Comparison of ENCODE assay signal across 31 cellular contexts in genomic region chr18:57328665-57329064, GRCh38. TPM values are rescaled to one million over a fixed set of nuclear protein-coding genes. Genes with fewer than 3 reads are reported as not detected.
"Had no signal": no experiment of that assay in that cellular context is flagged by ENCODE, and none has a peak within 500 bp of the region (broad histone marks: within the 10 kb centered on the region; RNA-seq: fewer than 3 reads in every experiment).

No MANE protein-coding gene starts in this region.

- H3K4me3 Mint-ChIP-seq: stimulated activated effector memory CD8-positive, alpha-beta T cell treated with anti-CD3 and anti-CD28 coated beads, Interleukin-12 subunit alpha, Interleukin-12 subunit beta, amount 100 ng/mL, for 72 hours; stimulated activated memory B cell treated with anti-CD40 and anti-IgM and Interleukin-4, amounts not matched to agents 10 μg/mL and 1 μg/mL and 100 μg/mL, for 72 hours; stimulated activated naive B cell treated with anti-CD40 and anti-IgM and Interleukin-4, amounts not matched to agents 10 μg/mL and 1 μg/mL and 100 μg/mL, for 72 hours; stimulated activated naive CD8-positive, alpha-beta T cell treated with anti-CD3 and anti-CD28 coated beads, Interleukin-15, amount 100 ng/mL, for 72 hours; stimulated activated naive CD8-positive, alpha-beta T cell treated with anti-CD3 and anti-CD28 coated beads, Interleukin-15, Interleukin-2, amounts not matched to agents 100 ng/mL and 50 ng/mL, for 24 hours; type B pancreatic cell had no signal

- H3K9me3 Mint-ChIP-seq: type B pancreatic cell had no signal

- H3K27me3 ChIP-seq: stomach, suprapubic skin, testis, thyroid gland, tibial artery, tibial nerve, transverse colon, upper lobe of left lung, upper lobe of right lung, uterus, vagina had no signal

- H3K9me3 ChIP-seq: stomach, suprapubic skin, testis, thoracic aorta, thyroid gland, tibial artery, tibial nerve, transverse colon, upper lobe of left lung, upper lobe of right lung, uterus, vagina had no signal

- H3K4me1 Mint-ChIP-seq: stimulated activated effector memory CD8-positive, alpha-beta T cell treated with anti-CD3 and anti-CD28 coated beads, Interleukin-12 subunit alpha, Interleukin-12 subunit beta, amount 100 ng/mL, for 72 hours; stimulated activated memory B cell treated with anti-CD40 and anti-IgM and Interleukin-4, amounts not matched to agents 10 μg/mL and 1 μg/mL and 100 μg/mL, for 72 hours; stimulated activated naive B cell treated with anti-CD40 and anti-IgM and Interleukin-4, amounts not matched to agents 10 μg/mL and 1 μg/mL and 100 μg/mL, for 72 hours; stimulated activated naive CD8-positive, alpha-beta T cell treated with anti-CD3 and anti-CD28 coated beads, Interleukin-15, amount 100 ng/mL, for 72 hours had no signal

- H3K27ac ChIP-seq: stomach, suprapubic skin, testis, thoracic aorta, thyroid gland, tibial artery, tibial nerve, transverse colon, upper lobe of left lung, upper lobe of right lung, uterus, vagina had no signal

- H3K36me3 ChIP-seq: stomach, suprapubic skin, thoracic aorta, thyroid gland, tibial artery, tibial nerve, transverse colon, upper lobe of left lung, upper lobe of right lung, uterus, vagina had no signal

- ATAC-seq: stimulated activated effector memory CD8-positive, alpha-beta T cell treated with anti-CD3 and anti-CD28 coated beads, Interleukin-12 subunit alpha, Interleukin-12 subunit beta, amount 100 ng/mL, for 72 hours; stimulated activated memory B cell treated with anti-CD40 and anti-IgM and Interleukin-4, amounts not matched to agents 10 μg/mL and 1 μg/mL and 100 μg/mL, for 72 hours; stimulated activated naive B cell treated with anti-CD40 and anti-IgM and Interleukin-4, amounts not matched to agents 10 μg/mL and 1 μg/mL and 100 μg/mL, for 72 hours; stimulated activated naive CD8-positive, alpha-beta T cell treated with anti-CD3 and anti-CD28 coated beads, Interleukin-15, amount 100 ng/mL, for 72 hours; stimulated activated naive CD8-positive, alpha-beta T cell treated with anti-CD3 and anti-CD28 coated beads, Interleukin-15, Interleukin-2, amounts not matched to agents 100 U/mL and 50 U/mL, for 24 hours; upper lobe of right lung had no signal

- FAIRE-seq: urothelium cell line had no signal

- H3K36me3 Mint-ChIP-seq: stimulated activated effector memory CD8-positive, alpha-beta T cell treated with anti-CD3 and anti-CD28 coated beads, Interleukin-12 subunit alpha, Interleukin-12 subunit beta, amount 100 ng/mL, for 72 hours; stimulated activated memory B cell treated with anti-CD40 and anti-IgM and Interleukin-4, amounts not matched to agents 10 μg/mL and 1 μg/mL and 100 μg/mL, for 72 hours; stimulated activated naive B cell treated with anti-CD40 and anti-IgM and Interleukin-4, amounts not matched to agents 10 μg/mL and 1 μg/mL and 100 μg/mL, for 72 hours; type B pancreatic cell had no signal

- DNase-seq: stimulated activated CD4-positive, alpha-beta T cell treated with anti-CD3 and anti-CD28 coated beads, Interleukin-2, amount 100 ng/mL, for 48 hours; stimulated activated CD4-positive, alpha-beta T cell treated with anti-CD3 and anti-CD28 coated beads, Interleukin-4, amount 100 ng/mL, for 1 hour; stimulated activated CD4-positive, alpha-beta T cell treated with anti-CD3 and anti-CD28 coated beads, Interleukin-4, amount 100 ng/mL, for 24 hours; stimulated activated CD4-positive, alpha-beta T cell treated with anti-CD3 and anti-CD28 coated beads, Interleukin-4, amount 100 ng/mL, for 4 hours; stimulated activated CD8-positive, alpha-beta memory T cell treated with anti-CD3 and anti-CD28 coated beads, Interleukin-4, amount 100 ng/mL, for 48 hours; stimulated activated naive B cell treated with anti-CD40 and anti-IgM and Interleukin-4, amounts not matched to agents 10 μg/mL and 1 μg/mL and 100 μg/mL, for 72 hours; stimulated activated naive CD4-positive, alpha-beta T cell; stimulated activated naive CD4-positive, alpha-beta T cell treated with Interleukin-2 at 50 U/mL for 16 hours; stimulated activated naive CD8-positive, alpha-beta T cell treated with anti-CD3 and anti-CD28 coated beads, Interleukin-15, amount 100 ng/mL, for 72 hours; stimulated activated naive CD8-positive, alpha-beta T cell treated with anti-CD3 and anti-CD28 coated beads, Interleukin-15, Interleukin-2, amounts not matched to agents 100 U/mL and 50 U/mL, for 24 hours; stomach; substantia nigra; testis; thyroid gland; tibial artery; transverse colon; trophoblast cell; upper lobe of right lung; uterus had no signal

- H3K4me1 ChIP-seq: stomach, suprapubic skin, testis, thyroid gland, tibial artery, tibial nerve, transverse colon, upper lobe of left lung, upper lobe of right lung, uterus, vagina had no signal

- H3K27ac Mint-ChIP-seq: stimulated activated effector memory CD8-positive, alpha-beta T cell treated with anti-CD3 and anti-CD28 coated beads, Interleukin-12 subunit alpha, Interleukin-12 subunit beta, amount 100 ng/mL, for 72 hours; stimulated activated memory B cell treated with anti-CD40 and anti-IgM and Interleukin-4, amounts not matched to agents 10 μg/mL and 1 μg/mL and 100 μg/mL, for 72 hours; stimulated activated naive B cell treated with anti-CD40 and anti-IgM and Interleukin-4, amounts not matched to agents 10 μg/mL and 1 μg/mL and 100 μg/mL, for 72 hours; stimulated activated naive CD8-positive, alpha-beta T cell treated with anti-CD3 and anti-CD28 coated beads, Interleukin-15, Interleukin-2, amounts not matched to agents 100 ng/mL and 50 ng/mL, for 24 hours; type B pancreatic cell had no signal

- H3K4me3 ChIP-seq: stomach, suprapubic skin, testis, thoracic aorta, thyroid gland, tibial artery, tibial nerve, transverse colon, upper lobe of left lung, upper lobe of right lung, uterus, vagina had no signal

RNA-seq across cellular contexts. Expression of gene ST8SIA3, which starts 23.7 kb away (rescaled TPM):
- total RNA-seq: subcutaneous adipose tissue, suprapubic skin, thoracic aorta, tibial nerve, upper lobe of right lung, ureter had no signal
